ENCODE assay signal across 9 cellular contexts in the genomic region with DNA sequence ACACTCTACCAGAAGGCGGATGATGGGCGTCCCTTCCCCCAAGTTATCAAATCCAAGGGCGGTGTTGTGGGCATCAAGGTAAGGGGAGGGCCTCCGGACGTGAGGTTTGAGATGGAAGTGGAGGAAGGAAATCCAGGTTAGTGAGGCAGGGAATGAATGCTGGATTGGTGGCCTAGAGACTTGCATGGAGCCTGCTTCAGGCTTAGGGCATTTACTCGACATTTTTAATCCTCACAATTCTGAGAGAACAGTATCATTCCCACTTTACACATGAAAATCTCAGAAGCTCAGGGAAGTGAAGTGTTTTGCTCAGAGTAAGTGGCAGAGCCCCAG. TPM values are rescaled to one million over a fixed set of nuclear protein-coding genes. Genes with fewer than 3 reads are reported as not detected.
DNase-seq lines count a peak whose midpoint lies in the region; ATAC-seq and TF ChIP-seq lines count a peak whose summit lies in the region.
"Had no signal": no experiment of that assay in that cellular context is flagged by ENCODE, and none has a peak within 500 bp of the region (broad histone marks: within the 10 kb centered on the region; RNA-seq: fewer than 3 reads in every experiment).

No MANE protein-coding gene starts in this region.

- intact Hi-C loops in A673 (cut with micrococcal nuclease; ENCODE audit: unreplicated experiment) (loop anchor here (10.0 kb wide), 1 partner anchor 627 kb away; the partner anchor contains the start of gene SRCAP), breast epithelium (cut with DNase I; ENCODE audit: low total_unique reads) (no loop called here)

- no peaks in the 10 kb centered on the region for H3K9me3 ChIP-seq in A673 (ENCODE audit: low read depth, low read length, poor library complexity, severe bottlenecking)
- H3K9me3 ChIP-seq in HUES64 (ENCODE audit: insufficient read depth, low read depth, low read length), result no peaks in the 10 kb centered on the region
- no peaks in the 10 kb centered on the region for H3K9me3 ChIP-seq in breast epithelium

- DNase-seq in A673 (ENCODE audit: low spot score) (no peak), breast epithelium (ENCODE audit: low spot score in 2 of 2) (no peak), mesothelial cell of epicardium (ENCODE audit: low spot score in 2 of 2, unreplicated experiment in 2 of 2) (no peak), NCI-H82 (lab: John Stamatoyannopoulos, UW) (no peak), NCI-H2227 treated with DMSO at 0.1 percent for 48 hours (lab: John Stamatoyannopoulos, UW) (no peak)
- no peak for DNase-seq in stimulated activated CD4-positive, alpha-beta T cell treated with anti-CD3 and anti-CD28 coated beads, Interleukin-1b, Interleukin-23, amount 100 ng/mL, for 48 hours

- no peak for TF ChIP-seq POLR2A in breast epithelium (IDR thresholded peaks at IDR 0.05)

- H3K36me3 ChIP-seq in A673 (ENCODE audit: insufficient read depth, low read length, poor library complexity, severe bottlenecking) (peaks cover 63% of the 10 kb centered on the region), HUES64 (ENCODE audit: insufficient read depth, low read length) (peaks cover 58% of the 10 kb centered on the region), breast epithelium (peaks cover 13% of the 10 kb centered on the region)

- no peaks in the 10 kb centered on the region for H3K27me3 Mint-ChIP-seq in mesothelial cell of epicardium (ENCODE audit: low read depth)

- no peak overlapping the region for H3K9ac ChIP-seq in HUES64 (ENCODE audit: low read depth, low read length)

- H3K9me3 Mint-ChIP-seq in mesothelial cell of epicardium, result no peaks in the 10 kb centered on the region

- H3K27ac ChIP-seq in A673 (ENCODE audit: low read depth, low read length, poor library complexity, severe bottlenecking) (peak overlapping the region; percentile 97), HUES64 (ENCODE audit: low read depth, low read length) (no peak overlapping the region), breast epithelium (peak overlapping the region; percentile 93 to 98)

- H3K4me1 ChIP-seq in A673 (ENCODE audit: insufficient read depth, low read length, poor library complexity, severe bottlenecking) (peaks cover 38% of the 10 kb centered on the region), HUES64 (ENCODE audit: insufficient read depth, low read length) (no peaks in the 10 kb centered on the region), breast epithelium (peaks cover 13 to 17% of the 10 kb centered on the region in 2 donors)

- peaks cover 30% of the 10 kb centered on the region for H3K36me3 Mint-ChIP-seq in mesothelial cell of epicardium

- peak overlapping the region; percentile 87 for H3K4me3 Mint-ChIP-seq in mesothelial cell of epicardium

- CTCF ChIA-PET in A673 (lab: Charles Lee), result no interaction called here

- H3K4me3 ChIP-seq in A673 (ENCODE audit: low read depth, low read length, poor library complexity, severe bottlenecking) (peak overlapping the region; percentile 85), HUES64 (ENCODE audit: low read length) (peak overlapping the region; percentile 96; the same call in 1 of the 2 replicates), breast epithelium (peak overlapping the region in 2 of 3 donors; percentile 87 to 97)

- peak overlapping the region; percentile 99 for H3K27ac Mint-ChIP-seq in mesothelial cell of epicardium

- no TSS peak for BruUV-seq in A673 (replicated peaks; lab: Mats Ljungman, UMichigan)

- no peak for ATAC-seq in GM21786 (IDR thresholded peaks at IDR 0.05; ENCODE audit: unreplicated experiment)

- POLR2A ChIA-PET in A673 (lab: Charles Lee; ENCODE audit: low non-redundant PET), result interaction anchor here (0.5 kb wide), 1 partner anchor 20 kb away, joined by 19 read pairs; no protein-coding TSS in a partner anchor

- 97% methylated on average over 6 of the region's 6 CpGs for WGBS in HUES64

- TF ChIP-seq CTCF in A673 (conservative IDR thresholded peaks at IDR 0.05; ENCODE audit: low read depth, low read length), result no peak
- TF ChIP-seq CTCF in breast epithelium (IDR thresholded peaks at IDR 0.05), result no peak
- TF ChIP-seq CTCF in mesothelial cell of epicardium (IDR thresholded peaks at IDR 0.05; ENCODE audit: unreplicated experiment), result no peak

- H3K27me3 ChIP-seq in A673 (replicated peaks; ENCODE audit: insufficient read depth, low read depth, low read length, poor library complexity) (no peaks in the 10 kb centered on the region), HUES64 (ENCODE audit: insufficient read depth, low read length) (no peaks in the 10 kb centered on the region), breast epithelium (no peaks in the 10 kb centered on the region)

- peaks cover 43% of the 10 kb centered on the region for H3K4me1 Mint-ChIP-seq in mesothelial cell of epicardium

RNA-seq across cellular contexts. Expression of gene ALDOA, which starts 2.0 kb away (rescaled TPM):
- total RNA-seq in A673 (2021) (1,552 and 1,729 TPM in 2 replicates), breast epithelium (100 to 1,000 TPM; 479 to 672 (median 540) TPM), mesothelial cell of epicardium (613 to 624 TPM (median 618 TPM) in 3 replicates)
- polyA plus RNA-seq in HUES64 (2013, experiment 1 of 2), result 882 TPM
- polyA plus RNA-seq in HUES64 (2013, experiment 2 of 2), result 957 TPM

RNA-seq across cellular contexts. Expression of gene PPP4C, which starts 8.2 kb away (rescaled TPM):
- total RNA-seq in A673 (2021), result 122 and 127 TPM in 2 replicates
- polyA plus RNA-seq in HUES64 (2013, experiment 1 of 2), result 123 TPM
- polyA plus RNA-seq in HUES64 (2013, experiment 2 of 2), result 122 TPM
- 10 to 100 TPM; 47.7 to 55.1 (median 51.7) TPM for total RNA-seq in breast epithelium
- total RNA-seq in mesothelial cell of epicardium, result 102 to 107 TPM (median 105 TPM) in 3 replicates

RNA-seq across cellular contexts. Expression of gene TBX6, which starts 24.2 kb away (rescaled TPM):
- total RNA-seq in A673 (2021), result 0.49 and 0.85 TPM in 2 replicates
- 3.1 TPM for polyA plus RNA-seq in HUES64 (2013, experiment 1 of 2)
- 3.2 TPM for polyA plus RNA-seq in HUES64 (2013, experiment 2 of 2)
- under 1 TPM; 0.73 to 0.98 (median 0.80) TPM for total RNA-seq in breast epithelium
- total RNA-seq in mesothelial cell of epicardium, result 2.3 to 2.7 TPM (median 2.4 TPM) in 3 replicates
- total RNA-seq: H4 had no signal

RNA-seq across cellular contexts. Expression of gene YPEL3, which starts 28.5 kb away (rescaled TPM):
- total RNA-seq in A673 (2021), result 4.7 and 9.1 TPM in 2 replicates
- polyA plus RNA-seq in HUES64 (2013, experiment 1 of 2), result 22.9 TPM
- polyA plus RNA-seq in HUES64 (2013, experiment 2 of 2), result 29.7 TPM
- total RNA-seq in breast epithelium, result 100 to 1,000 TPM; 106 to 143 (median 114) TPM
- 34.5 to 45.0 TPM (median 36.9 TPM) in 3 replicates for total RNA-seq in mesothelial cell of epicardium

RNA-seq across cellular contexts. Expression of gene TLCD3B, which starts 36.5 kb away (rescaled TPM):
- 1.9 and 2.6 TPM in 2 replicates for total RNA-seq in A673 (2021)
- 16.0 TPM for polyA plus RNA-seq in HUES64 (2013, experiment 1 of 2)
- 20.7 TPM for polyA plus RNA-seq in HUES64 (2013, experiment 2 of 2)
- under 1 TPM in 1 of 3 donors, not detected in 2; 0.29 TPM for total RNA-seq in breast epithelium
- 0.55 to 1.1 TPM (median 0.72 TPM) in 3 replicates for total RNA-seq in mesothelial cell of epicardium
